9 cellular contexts compared by ENCODE assay signal in the genomic region with DNA sequence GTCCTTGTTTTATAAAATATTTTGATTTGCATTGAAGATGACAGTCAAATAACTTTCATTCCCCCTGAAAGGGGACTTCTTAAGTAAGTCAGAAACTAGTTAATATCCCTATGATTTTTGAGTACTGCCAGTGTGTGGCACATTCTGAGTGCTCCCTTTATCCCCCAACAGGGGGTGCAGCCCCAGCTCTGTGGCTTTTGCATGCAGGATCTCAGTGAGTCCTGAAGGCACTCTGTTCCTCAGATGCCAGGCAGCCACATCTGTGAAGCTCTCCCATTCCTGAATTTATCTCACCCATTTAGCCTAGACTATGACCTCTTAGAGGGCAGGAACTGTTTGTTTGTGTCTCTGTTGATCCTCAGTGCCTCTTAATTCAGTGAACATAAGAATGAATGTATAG.
A peak's percentile ranks its signal among the peaks of the same experiment; 100 is the strongest.
DNase-seq lines count a peak whose midpoint lies in the region; ATAC-seq and TF ChIP-seq lines count a peak whose summit lies in the region.
"Had no signal": no experiment of that assay in that cellular context is flagged by ENCODE, and none has a peak within 500 bp of the region (broad histone marks: within the 10 kb centered on the region; RNA-seq: fewer than 3 reads in every experiment).

No MANE protein-coding gene starts in this region.

- no peaks in the 10 kb centered on the region for H3K36me3 ChIP-seq in Loucy (ENCODE audit: insufficient read depth, low read length)
- no peaks in the 10 kb centered on the region for H3K36me3 ChIP-seq in parathyroid adenoma (ENCODE audit: control insufficient read depth, insufficient read depth, low read length)

- H3K4me3 ChIP-seq in Loucy (ENCODE audit: low read length, poor library complexity, severe bottlenecking) = no peak overlapping the region
- no peak overlapping the region for H3K4me3 ChIP-seq in choroid plexus epithelial cell (ENCODE audit: low read depth, low read length)
- H3K4me3 ChIP-seq in parathyroid adenoma (ENCODE audit: low read depth, low read length) = no peak overlapping the region

- peaks cover 16% of the 10 kb centered on the region for H3K4me1 ChIP-seq in Loucy (ENCODE audit: insufficient read depth, low read length, poor library complexity, severe bottlenecking)
- H3K4me1 ChIP-seq in parathyroid adenoma = no peaks in the 10 kb centered on the region

- H3K9me3 ChIP-seq in Loucy (ENCODE audit: insufficient read depth, low read depth, low read length) = no peaks in the 10 kb centered on the region
- H3K9me3 ChIP-seq in parathyroid adenoma (ENCODE audit: control insufficient read depth, low read length) = no peaks in the 10 kb centered on the region

- no peak overlapping the region for H3K4me3 Mint-ChIP-seq in activated CD4-positive, alpha-beta T cell treated with anti-CD3 and anti-CD28 coated beads for 36 hours
- H3K4me3 Mint-ChIP-seq: memory B cell had no signal

- H3K27me3 ChIP-seq in Loucy (ENCODE audit: insufficient read depth, low read length, poor library complexity, severe bottlenecking) (no peaks in the 10 kb centered on the region), parathyroid adenoma (ENCODE audit: control insufficient read depth, insufficient read depth, low read length) (no peaks in the 10 kb centered on the region)

- H3K4me2 ChIP-seq in Loucy (ENCODE audit: low read depth, low read length, poor library complexity, severe bottlenecking) (no peak overlapping the region), parathyroid adenoma (ENCODE audit: low read length) (no peak overlapping the region)

- CTCF ChIA-PET in activated CD4-positive, alpha-beta T cell treated with anti-CD3 and anti-CD28 coated beads for 36 hours (lab: Charles Lee) = interaction anchor here (0.8 to 1.3 kb wide), 6 partner anchors 8 to 320 kb away, joined by 3 to 5 read pairs (median 3); no protein-coding TSS in a partner anchor

- intact Hi-C loops in activated CD4-positive, alpha-beta T cell treated with anti-CD3 and anti-CD28 coated beads for 36 hours (cut with DNase I, micrococcal nuclease) = loop anchor here (5.0 to 10.0 kb wide), 2 partner anchors 192 to 195 kb away; no protein-coding TSS in a partner anchor

- H3K9me2 ChIP-seq in Loucy (replicated peaks; ENCODE audit: low read depth, low read length) = no peaks in the 10 kb centered on the region

- DNase-seq in activated CD4-positive, alpha-beta T cell treated with anti-CD3 and anti-CD28 coated beads for 36 hours = peak; percentile 34
- DNase-seq in activated CD4-positive, alpha-beta T cell treated with anti-CD3 and anti-CD28 coated beads for 1 hour = no peak
- DNase-seq in choroid plexus epithelial cell (ENCODE audit: low read depth) = peak; percentile 38

- no peak overlapping the region for H3K27ac Mint-ChIP-seq in activated CD4-positive, alpha-beta T cell treated with anti-CD3 and anti-CD28 coated beads for 36 hours
- H3K27ac Mint-ChIP-seq: memory B cell had no signal

- no peaks in the 10 kb centered on the region for H3K36me3 Mint-ChIP-seq in activated CD4-positive, alpha-beta T cell treated with anti-CD3 and anti-CD28 coated beads for 36 hours (ENCODE audit: low read depth)

- peak; percentile 76 for TF ChIP-seq CTCF in Loucy (conservative IDR thresholded peaks at IDR 0.05; ENCODE audit: low read length)
- TF ChIP-seq CTCF in choroid plexus epithelial cell (conservative IDR thresholded peaks at IDR 0.05; ENCODE audit: low read depth, low read length) = peak; percentile 57
- peak; percentile 8 for TF ChIP-seq CTCF in parathyroid adenoma (IDR thresholded peaks at IDR 0.05)

- peaks cover 11% of the 10 kb centered on the region for H3K4me1 Mint-ChIP-seq in activated CD4-positive, alpha-beta T cell treated with anti-CD3 and anti-CD28 coated beads for 36 hours

- H3K79me2 ChIP-seq in Loucy (ENCODE audit: insufficient read depth, low read length) (no peaks in the 10 kb centered on the region), parathyroid adenoma (no peaks in the 10 kb centered on the region)

- H3F3A ChIP-seq in Loucy (ENCODE audit: low read depth) = no peaks in the 10 kb centered on the region

- H3K27me3 Mint-ChIP-seq in activated CD4-positive, alpha-beta T cell treated with anti-CD3 and anti-CD28 coated beads for 36 hours = no peaks in the 10 kb centered on the region
- H3K27me3 Mint-ChIP-seq: memory B cell had no signal

- no peak overlapping the region for H3K9ac ChIP-seq in Loucy (ENCODE audit: low read depth, low read length, poor library complexity, severe bottlenecking)
- H3K9ac ChIP-seq in parathyroid adenoma = no peak overlapping the region

- H3K27ac ChIP-seq in parathyroid adenoma = no peak overlapping the region

- no peak overlapping the region for H2AFZ ChIP-seq in Loucy (ENCODE audit: low read length)
- no peak overlapping the region for H2AFZ ChIP-seq in parathyroid adenoma

- H4K20me1 ChIP-seq in Loucy (ENCODE audit: insufficient read depth, low read length, poor library complexity, severe bottlenecking) = no peaks in the 10 kb centered on the region

- POLR2A ChIA-PET in activated CD4-positive, alpha-beta T cell treated with anti-CD3 and anti-CD28 coated beads for 36 hours (lab: Charles Lee) = no interaction called here

- H3K9me3 Mint-ChIP-seq in activated CD4-positive, alpha-beta T cell treated with anti-CD3 and anti-CD28 coated beads for 36 hours (ENCODE audit: low read depth) = no peaks in the 10 kb centered on the region
- H3K9me3 Mint-ChIP-seq: memory B cell had no signal

- no peak for ATAC-seq in activated CD4-positive, alpha-beta T cell treated with anti-CD3 and anti-CD28 coated beads for 36 hours
- no peak for ATAC-seq in HG02973 (IDR thresholded peaks at IDR 0.05; ENCODE audit: unreplicated experiment)
- ATAC-seq in HG03354 (IDR thresholded peaks at IDR 0.05; ENCODE audit: poor library complexity, severe bottlenecking, unreplicated experiment) = no peak
- no peak for ATAC-seq in HG03469 (IDR thresholded peaks at IDR 0.05; ENCODE audit: unreplicated experiment)

Comparison
In these comparisons a context has a peak if more than half of its experiments do, and no peak if none do; other contexts are left out.
1. CTCF ChIP-seq: peak in every context shown above with its lines; median percentile 76 in Loucy; 57 in choroid plexus epithelial cell; 8 in parathyroid adenoma.